1 cellular context compared by ENCODE assay signal in genomic region chr14:77554207-77554606, GRCh38.
A peak's percentile ranks its signal among the peaks of the same experiment; 100 is the strongest.
TF ChIP-seq lines count a peak whose summit lies in the region.

No MANE protein-coding gene starts in this region.

TF ChIP-seq in GM12878, 131 proteins besides CTCF, POLR2A, EP300 and RAD21 (continued from another document):
- TF ChIP-seq REST (IDR thresholded peaks at IDR 0.05; ENCODE audit: low read depth, low read length) (no peak), NKRF (conservative IDR thresholded peaks at IDR 0.05) (no peak), NR2F1 (conservative IDR thresholded peaks at IDR 0.05) (no peak), ZNF384 (IDR thresholded peaks at IDR 0.05; ENCODE audit: borderline replicate concordance, low read depth, low read length) (no peak), NBN (IDR thresholded peaks at IDR 0.05) (peak; percentile 23; the same call in 1 of the 2 replicates), RELB (IDR thresholded peaks at IDR 0.05; ENCODE audit: low read depth) (peak; percentile 51; the same call in 1 of the 2 replicates), IKZF2 (IDR thresholded peaks at IDR 0.05) (peak; percentile 67), ZNF592 (IDR thresholded peaks at IDR 0.05) (no peak), STAT3 (IDR thresholded peaks at IDR 0.05; ENCODE audit: low read depth, low read length) (no peak), CBX5 (IDR thresholded peaks at IDR 0.05; ENCODE audit: low read depth) (no peak), LARP7 (IDR thresholded peaks at IDR 0.05) (no peak), TCF7 (IDR thresholded peaks at IDR 0.05; ENCODE audit: borderline replicate concordance) (no peak), CHD2 (IDR thresholded peaks at IDR 0.05; ENCODE audit: borderline replicate concordance, low read depth, low read length) (no peak), FOXK2 (IDR thresholded peaks at IDR 0.05) (no peak)
- TF ChIP-seq, protein P1, sequence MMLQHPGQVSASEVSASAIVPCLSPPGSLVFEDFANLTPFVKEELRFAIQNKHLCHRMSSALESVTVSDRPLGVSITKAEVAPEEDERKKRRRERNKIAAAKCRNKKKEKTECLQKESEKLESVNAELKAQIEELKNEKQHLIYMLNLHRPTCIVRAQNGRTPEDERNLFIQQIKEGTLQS (IDR thresholded peaks at IDR 0.05; ENCODE audit: borderline replicate concordance, extremely low read depth, low read depth, low read length), result no peak
- TF ChIP-seq, protein P2, sequence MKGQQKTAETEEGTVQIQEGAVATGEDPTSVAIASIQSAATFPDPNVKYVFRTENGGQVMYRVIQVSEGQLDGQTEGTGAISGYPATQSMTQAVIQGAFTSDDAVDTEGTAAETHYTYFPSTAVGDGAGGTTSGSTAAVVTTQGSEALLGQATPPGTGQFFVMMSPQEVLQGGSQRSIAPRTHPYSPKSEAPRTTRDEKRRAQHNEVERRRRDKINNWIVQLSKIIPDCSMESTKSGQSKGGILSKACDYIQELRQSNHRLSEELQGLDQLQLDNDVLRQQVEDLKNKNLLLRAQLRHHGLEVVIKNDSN (IDR thresholded peaks at IDR 0.05; ENCODE audit: borderline replicate concordance, extremely low read length, insufficient read depth, low read depth, low read length), result no peak
- TF ChIP-seq, protein P3, sequence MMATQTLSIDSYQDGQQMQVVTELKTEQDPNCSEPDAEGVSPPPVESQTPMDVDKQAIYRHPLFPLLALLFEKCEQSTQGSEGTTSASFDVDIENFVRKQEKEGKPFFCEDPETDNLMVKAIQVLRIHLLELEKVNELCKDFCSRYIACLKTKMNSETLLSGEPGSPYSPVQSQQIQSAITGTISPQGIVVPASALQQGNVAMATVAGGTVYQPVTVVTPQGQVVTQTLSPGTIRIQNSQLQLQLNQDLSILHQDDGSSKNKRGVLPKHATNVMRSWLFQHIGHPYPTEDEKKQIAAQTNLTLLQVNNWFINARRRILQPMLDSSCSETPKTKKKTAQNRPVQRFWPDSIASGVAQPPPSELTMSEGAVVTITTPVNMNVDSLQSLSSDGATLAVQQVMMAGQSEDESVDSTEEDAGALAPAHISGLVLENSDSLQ (IDR thresholded peaks at IDR 0.05), result no peak
